ENCODE assay signal across 1 cellular context in genomic region chr2:46521215-46521683, GRCh38.
TF ChIP-seq lines count a peak whose summit lies in the region.

No MANE protein-coding gene starts in this region.

TF ChIP-seq in HepG2, 621 proteins besides CTCF, POLR2A, EP300 and RAD21:
- TF ChIP-seq YEATS2 (CRISPR knock-in tag; IDR thresholded peaks at IDR 0.05; ENCODE audit: borderline replicate concordance) (no peak), TEAD3 (CRISPR knock-in tag; optimal IDR thresholded peaks at IDR 0.05; ENCODE audit: borderline replicate concordance) (no peak), NFAT5 (CRISPR knock-in tag; IDR thresholded peaks at IDR 0.05) (no peak), ZNF703 (CRISPR knock-in tag; IDR thresholded peaks at IDR 0.05; ENCODE audit: borderline replicate concordance) (no peak)
- TF ChIP-seq, protein P1, sequence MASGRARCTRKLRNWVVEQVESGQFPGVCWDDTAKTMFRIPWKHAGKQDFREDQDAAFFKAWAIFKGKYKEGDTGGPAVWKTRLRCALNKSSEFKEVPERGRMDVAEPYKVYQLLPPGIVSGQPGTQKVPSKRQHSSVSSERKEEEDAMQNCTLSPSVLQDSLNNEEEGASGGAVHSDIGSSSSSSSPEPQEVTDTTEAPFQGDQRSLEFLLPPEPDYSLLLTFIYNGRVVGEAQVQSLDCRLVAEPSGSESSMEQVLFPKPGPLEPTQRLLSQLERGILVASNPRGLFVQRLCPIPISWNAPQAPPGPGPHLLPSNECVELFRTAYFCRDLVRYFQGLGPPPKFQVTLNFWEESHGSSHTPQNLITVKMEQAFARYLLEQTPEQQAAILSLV (CRISPR knock-in tag; IDR thresholded peaks at IDR 0.05; ENCODE audit: borderline replicate concordance) = no peak
